In the genomic region with DNA sequence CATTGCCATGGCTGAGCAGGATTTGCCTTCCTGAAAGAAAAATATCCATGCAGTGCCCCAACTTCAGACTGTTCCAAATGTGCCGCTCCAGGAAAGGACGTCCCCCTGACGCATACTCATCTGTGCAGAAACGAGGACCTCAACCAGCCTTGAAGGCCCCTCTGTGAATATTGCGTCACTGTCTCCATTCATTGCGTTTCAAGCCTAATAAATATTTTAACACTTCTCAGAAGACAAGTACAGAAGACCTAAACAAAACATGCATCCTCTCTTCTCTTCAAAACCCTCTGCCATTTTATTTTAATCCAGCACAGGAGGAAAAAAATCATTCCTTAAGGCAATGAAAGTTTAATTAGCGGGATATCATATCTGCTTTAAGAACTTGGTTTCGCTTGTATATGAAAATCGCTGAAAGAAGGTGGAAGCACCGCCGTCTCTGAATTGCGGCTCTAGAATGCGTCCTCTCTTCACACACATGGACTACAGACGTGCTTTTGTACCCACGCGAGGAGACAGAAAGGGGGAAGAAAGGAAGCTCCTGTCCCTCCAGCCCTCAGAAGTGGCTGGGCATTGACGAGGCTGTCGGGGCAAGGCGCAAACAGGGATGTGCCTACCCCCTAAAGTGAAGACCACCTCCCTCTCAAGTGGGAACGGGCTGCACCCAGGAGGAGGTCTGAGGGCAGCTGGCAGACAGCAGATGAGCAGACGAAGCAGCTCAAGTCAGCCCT, we compare ENCODE assay signal across 20 cellular contexts. TPM values are rescaled to one million over a fixed set of nuclear protein-coding genes. Genes with fewer than 3 reads are reported as not detected.
DNase-seq lines count a peak whose midpoint lies in the region; ATAC-seq, FAIRE-seq and TF ChIP-seq lines count a peak whose summit lies in the region.
"Had no signal": no experiment of that assay in that cellular context is flagged by ENCODE, and none has a peak within 500 bp of the region (broad histone marks: within the 10 kb centered on the region; RNA-seq: fewer than 3 reads in every experiment).

No MANE protein-coding gene starts in this region.

- no peak overlapping the region for H3K9ac ChIP-seq in neural progenitor cell

- H3K27me3 ChIP-seq in neural progenitor cell: no peaks in the 10 kb centered on the region
- H3K27me3 ChIP-seq: vagina had no signal

- no peaks in the 10 kb centered on the region for H3K79me2 ChIP-seq in neural progenitor cell (ENCODE audit: low read depth)

- ATAC-seq in activated CD4-positive, alpha-beta T cell treated with anti-CD3 and anti-CD28 coated beads for 36 hours: no peak
- ATAC-seq: left lobe of liver; natural killer cell treated with Interleukin-12 subunit alpha and Interleukin-12 subunit beta and Interleukin-15 and Interleukin-18, amount 100 ng/mL, for 72 hours had no signal

- H3K27ac Mint-ChIP-seq in activated CD4-positive, alpha-beta T cell treated with anti-CD3 and anti-CD28 coated beads for 36 hours: peak overlapping the region; percentile 67
- peak overlapping the region; percentile 99 for H3K27ac Mint-ChIP-seq in activated naive CD8-positive, alpha-beta T cell treated with anti-CD3 and anti-CD28 coated beads for 36 hours
- peak overlapping the region; percentile 72 for H3K27ac Mint-ChIP-seq in neural progenitor cell
- H3K27ac Mint-ChIP-seq: endodermal cell; natural killer cell treated with Interleukin-12 subunit alpha and Interleukin-12 subunit beta and Interleukin-15 and Interleukin-18, amount 100 ng/mL, for 72 hours had no signal

- FAIRE-seq in frontal cortex (lab: Jason Lieb, UNC): no peak

- peaks cover 64% of the 10 kb centered on the region for H3K36me3 Mint-ChIP-seq in activated CD4-positive, alpha-beta T cell treated with anti-CD3 and anti-CD28 coated beads for 36 hours (ENCODE audit: low read depth)
- H3K36me3 Mint-ChIP-seq in activated naive CD8-positive, alpha-beta T cell treated with anti-CD3 and anti-CD28 coated beads for 36 hours: peaks cover 81% of the 10 kb centered on the region
- no peaks in the 10 kb centered on the region for H3K36me3 Mint-ChIP-seq in neural progenitor cell
- H3K36me3 Mint-ChIP-seq: natural killer cell treated with Interleukin-12 subunit alpha and Interleukin-12 subunit beta and Interleukin-15 and Interleukin-18, amount 100 ng/mL, for 72 hours had no signal

- TF ChIP-seq CTCF in neural progenitor cell (IDR thresholded peaks at IDR 0.05): no peak

- CTCF ChIA-PET in activated CD4-positive, alpha-beta T cell treated with anti-CD3 and anti-CD28 coated beads for 36 hours (lab: Charles Lee): interaction anchor here (1.1 kb wide), 1 partner anchor 10 kb away, joined by 5 read pairs; no protein-coding TSS in a partner anchor

- H3K36me3 ChIP-seq in KOPT-K1 (ENCODE audit: insufficient read depth, low read length): peaks cover 70% of the 10 kb centered on the region
- H3K36me3 ChIP-seq in neural progenitor cell: no peaks in the 10 kb centered on the region
- H3K36me3 ChIP-seq: SJCRH30, vagina had no signal

- no peak overlapping the region for H3K4me3 ChIP-seq in neural progenitor cell
- H3K4me3 ChIP-seq: SJCRH30, vagina had no signal

- POLR2A ChIA-PET in activated CD4-positive, alpha-beta T cell treated with anti-CD3 and anti-CD28 coated beads for 36 hours (lab: Charles Lee): interaction anchor here (0.6 to 0.8 kb wide), 2 partner anchors 13 to 106 kb away, joined by 3 read pairs; no protein-coding TSS in a partner anchor

- TF ChIP-seq POLR2A in erythroblast (IDR thresholded peaks at IDR 0.05; ENCODE audit: low read length): no peak

- H3K9me3 ChIP-seq in KOPT-K1 (ENCODE audit: insufficient read depth, low read length, poor library complexity, severe bottlenecking) (no peaks in the 10 kb centered on the region), neural progenitor cell (ENCODE audit: low read depth) (no peaks in the 10 kb centered on the region)
- H3K9me3 ChIP-seq: SJCRH30, vagina had no signal

- intact Hi-C loops in activated CD4-positive, alpha-beta T cell treated with anti-CD3 and anti-CD28 coated beads for 36 hours (cut with DNase I, micrococcal nuclease): no loop called here

- no peaks in the 10 kb centered on the region for H3F3A ChIP-seq in neural progenitor cell (ENCODE audit: low read depth)

- H3K27ac ChIP-seq in KOPT-K1 (ENCODE audit: low read depth, low read length, poor library complexity, severe bottlenecking) (peak overlapping the region; percentile 94), neural progenitor cell (no peak overlapping the region)
- H3K27ac ChIP-seq: SJCRH30, vagina had no signal

- no peaks in the 10 kb centered on the region for H3K27me3 Mint-ChIP-seq in activated CD4-positive, alpha-beta T cell treated with anti-CD3 and anti-CD28 coated beads for 36 hours
- H3K27me3 Mint-ChIP-seq in activated naive CD8-positive, alpha-beta T cell treated with anti-CD3 and anti-CD28 coated beads for 36 hours: no peaks in the 10 kb centered on the region
- peaks cover 6% of the 10 kb centered on the region for H3K27me3 Mint-ChIP-seq in neural progenitor cell (ENCODE audit: insufficient read depth, low read depth)
- H3K27me3 Mint-ChIP-seq: natural killer cell treated with Interleukin-12 subunit alpha and Interleukin-12 subunit beta and Interleukin-15 and Interleukin-18, amount 100 ng/mL, for 72 hours had no signal

- H3K4me1 Mint-ChIP-seq in activated CD4-positive, alpha-beta T cell treated with anti-CD3 and anti-CD28 coated beads for 36 hours: peaks cover 79% of the 10 kb centered on the region
- H3K4me1 Mint-ChIP-seq in activated naive CD8-positive, alpha-beta T cell treated with anti-CD3 and anti-CD28 coated beads for 36 hours: peaks cover 85% of the 10 kb centered on the region
- peaks cover 26% of the 10 kb centered on the region for H3K4me1 Mint-ChIP-seq in neural progenitor cell

- no peaks in the 10 kb centered on the region for H4K20me1 ChIP-seq in neural progenitor cell (ENCODE audit: low read depth)

- H2AFZ ChIP-seq in neural progenitor cell (replicated peaks): no peak overlapping the region

- no peak overlapping the region for H3K4me3 Mint-ChIP-seq in activated CD4-positive, alpha-beta T cell treated with anti-CD3 and anti-CD28 coated beads for 36 hours
- peak overlapping the region; percentile 50 for H3K4me3 Mint-ChIP-seq in activated naive CD8-positive, alpha-beta T cell treated with anti-CD3 and anti-CD28 coated beads for 36 hours
- H3K4me3 Mint-ChIP-seq in neural progenitor cell: no peak overlapping the region
- H3K4me3 Mint-ChIP-seq: endodermal cell; natural killer cell treated with Interleukin-12 subunit alpha and Interleukin-12 subunit beta and Interleukin-15 and Interleukin-18, amount 100 ng/mL, for 72 hours had no signal

- H3K4me1 ChIP-seq in neural progenitor cell: no peaks in the 10 kb centered on the region

- H3K9me3 Mint-ChIP-seq in activated CD4-positive, alpha-beta T cell treated with anti-CD3 and anti-CD28 coated beads for 36 hours (ENCODE audit: low read depth): no peaks in the 10 kb centered on the region
- H3K9me3 Mint-ChIP-seq in activated naive CD8-positive, alpha-beta T cell treated with anti-CD3 and anti-CD28 coated beads for 36 hours: no peaks in the 10 kb centered on the region
- no peaks in the 10 kb centered on the region for H3K9me3 Mint-ChIP-seq in neural progenitor cell
- H3K9me3 Mint-ChIP-seq: endodermal cell; natural killer cell treated with Interleukin-12 subunit alpha and Interleukin-12 subunit beta and Interleukin-15 and Interleukin-18, amount 100 ng/mL, for 72 hours had no signal

- no peak overlapping the region for H3K4me2 ChIP-seq in neural progenitor cell

- DNase-seq in activated CD4-positive, alpha-beta T cell treated with anti-CD3 and anti-CD28 coated beads for 36 hours: no peak
- DNase-seq in activated CD4-positive, alpha-beta T cell treated with anti-CD3 and anti-CD28 coated beads for 1 hour: no peak
- DNase-seq in activated naive CD8-positive, alpha-beta T cell treated with anti-CD3 and anti-CD28 coated beads for 36 hours: no peak
- no peak for DNase-seq in neural progenitor cell (ENCODE audit: low spot score)
- no peak for DNase-seq in stimulated activated CD4-positive, alpha-beta T cell treated with anti-CD3 and anti-CD28 coated beads, Interleukin-4, amount 100 ng/mL, for 24 hours
- DNase-seq in frontal cortex (ENCODE audit: low spot score in 2 of 2): no peak
- no peak for DNase-seq in erythroblast (lab: John Stamatoyannopoulos, UW)
- DNase-seq: 8988T; activated effector memory CD4-positive, alpha-beta T cell treated with anti-CD3 and anti-CD28 coated beads, Interleukin-2, amount 50 U/mL, for 16 hours; AML-193; endodermal cell; head of caudate nucleus; NCI-H1105; NCI-H2081; stimulated activated CD4-positive, alpha-beta T cell treated with anti-CD3 and anti-CD28 coated beads, Interleukin-2, amount 100 ng/mL, for 48 hours had no signal

RNA-seq across cellular contexts. Expression of gene RGS10, which starts 36.8 kb away (rescaled TPM):
- 100 to 1,000 TPM; 186 to 191 TPM for total RNA-seq in activated CD4-positive, alpha-beta T cell treated with anti-CD3 and anti-CD28 coated beads for 36 hours
- total RNA-seq in activated naive CD8-positive, alpha-beta T cell treated with anti-CD3 and anti-CD28 coated beads for 36 hours: 100 to 1,000 TPM; 273 to 294 TPM
- total RNA-seq in neural progenitor cell (ENCODE audit: low replicate concordance) (8.4 and 12.0 TPM in 2 replicates), frontal cortex (8.2 TPM)
- total RNA-seq: SJCRH30 had no signal

Comparison
In these comparisons a context has a peak if more than half of its experiments do, and no peak if none do; other contexts are left out.
1. RNA of gene RGS10, which starts 36.8 kb away (total RNA-seq): 273 to 294 TPM in activated naive CD8-positive, alpha-beta T cell treated with anti-CD3 and anti-CD28 coated beads for 36 hours and 186 to 191 TPM in activated CD4-positive, alpha-beta T cell treated with anti-CD3 and anti-CD28 coated beads for 36 hours; 8.4 to 12.0 TPM in neural progenitor cell and 8.2 TPM in frontal cortex (single experiment); every median in the first group is over 10 times any median in the second.
2. Peak in every context shown above with its lines, with median percentiles within 50 percentile points of each other: H3K27ac Mint-ChIP-seq.